Comparison of ENCODE assay signal across 25 cellular contexts in the genomic region with DNA sequence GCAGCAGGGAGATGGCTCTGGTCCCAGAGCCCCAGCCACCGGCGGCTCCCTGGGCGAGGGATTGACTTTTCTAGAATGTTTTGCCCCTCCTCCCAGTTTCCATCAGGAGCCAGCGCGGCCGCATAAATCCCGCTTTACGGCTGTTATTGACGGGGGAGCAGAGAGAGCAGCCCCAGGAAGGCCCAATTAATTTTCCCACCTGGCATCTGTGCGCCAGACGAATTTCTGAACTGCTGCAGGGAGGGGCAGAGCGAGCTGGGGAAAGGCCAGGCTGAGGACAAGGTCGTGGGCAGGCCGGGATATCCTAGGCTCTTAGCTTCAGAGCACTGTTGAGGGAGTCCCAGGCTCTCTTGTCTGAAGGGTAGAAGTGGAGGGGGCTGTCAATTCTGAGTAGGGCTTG. TPM values are rescaled to one million over a fixed set of nuclear protein-coding genes. Genes with fewer than 3 reads are reported as not detected.
A peak's percentile ranks its signal among the peaks of the same experiment; 100 is the strongest.
DNase-seq lines count a peak whose midpoint lies in the region; TF ChIP-seq lines count a peak whose summit lies in the region.
"Had no signal": no experiment of that assay in that cellular context is flagged by ENCODE, and none has a peak within 500 bp of the region (broad histone marks: within the 10 kb centered on the region; RNA-seq: fewer than 3 reads in every experiment).

No MANE protein-coding gene starts in this region.

- H3K27ac ChIP-seq in neural progenitor cell, result no peak overlapping the region
- H3K27ac ChIP-seq: 22Rv1, cardiac muscle cell, coronary artery, right atrium auricular region, stomach, thyroid gland, vagina had no signal

- H3K4me3 ChIP-seq in neural progenitor cell, result no peak overlapping the region
- no peak overlapping the region for H3K4me3 ChIP-seq in MG63
- H3K4me3 ChIP-seq: cardiac muscle cell, coronary artery, right atrium auricular region, stomach, thyroid gland, vagina had no signal

- peak; percentile 16 for DNase-seq in NCI-H1105 treated with DMSO at 0.1 percent for 48 hours (lab: John Stamatoyannopoulos, UW)
- DNase-seq in NCI-H1105 (lab: John Stamatoyannopoulos, UW), result no peak
- DNase-seq in NCI-H1694 treated with DMSO at 0.1 percent for 48 hours (lab: John Stamatoyannopoulos, UW), result peak; percentile 65
- DNase-seq in SK-N-DZ (ENCODE audit: low spot score), result peak; percentile 48
- no peak for DNase-seq in neural progenitor cell (ENCODE audit: low spot score)
- no peak for DNase-seq in NOMO-1 (lab: John Stamatoyannopoulos, UW; ENCODE audit: unreplicated experiment in 2 of 2)
- no peak for DNase-seq in MG63
- no peak for DNase-seq in EL
- DNase-seq: effector memory CD4-positive, alpha-beta T cell; islet precursor cell; NCI-H1436 treated with DMSO at 0.1 percent for 48 hours; NCI-H226; thyroid gland had no signal

- H3K9me3 ChIP-seq in neural progenitor cell (ENCODE audit: low read depth), result no peaks in the 10 kb centered on the region
- H3K9me3 ChIP-seq in MG63, result no peaks in the 10 kb centered on the region
- H3K9me3 ChIP-seq: thyroid gland had no signal

- H3K27ac Mint-ChIP-seq in neural progenitor cell, result peak overlapping the region; percentile 93
- H3K27ac Mint-ChIP-seq: activated CD4-positive, alpha-beta memory T cell treated with anti-CD3 and anti-CD28 coated beads, Interleukin-2, amount 10 ng/mL, durations not matched to agents 7 days and 5 days; activated naive CD4-positive, alpha-beta T cell treated with anti-CD3 and anti-CD28 coated beads, Interleukin-2, amount 50 U/mL, for 24 hours; activated T-helper 2 cell treated with anti-CD3 and anti-CD28 coated beads, Interferon-gamma antibody, Interleukin-2, Interleukin-4, amounts not matched to agents 10 μg/mL and 5 μg/mL and 100 μg/mL, durations not matched to agents 14 hours and 24 hours and 36 hours had no signal

- no peaks in the 10 kb centered on the region for H3K36me3 Mint-ChIP-seq in neural progenitor cell

- H3K4me3 Mint-ChIP-seq in neural progenitor cell, result peak overlapping the region; percentile 64
- H3K4me3 Mint-ChIP-seq: activated CD4-positive, alpha-beta memory T cell treated with anti-CD3 and anti-CD28 coated beads, Interleukin-2, amount 10 ng/mL, durations not matched to agents 7 days and 5 days; activated naive CD4-positive, alpha-beta T cell treated with anti-CD3 and anti-CD28 coated beads, Interleukin-2, amount 50 U/mL, for 24 hours; naive B cell had no signal

- no peaks in the 10 kb centered on the region for H3K79me2 ChIP-seq in neural progenitor cell (ENCODE audit: low read depth)

- TF ChIP-seq CTCF in neural progenitor cell (IDR thresholded peaks at IDR 0.05), result no peak

- H3F3A ChIP-seq in neural progenitor cell (ENCODE audit: low read depth), result peaks cover 22% of the 10 kb centered on the region

- peaks cover 23% of the 10 kb centered on the region for H3K27me3 Mint-ChIP-seq in neural progenitor cell (ENCODE audit: insufficient read depth, low read depth)

- no peaks in the 10 kb centered on the region for H4K20me1 ChIP-seq in neural progenitor cell (ENCODE audit: low read depth)

- H3K4me1 Mint-ChIP-seq in neural progenitor cell, result peaks cover 33% of the 10 kb centered on the region
- H3K4me1 Mint-ChIP-seq: activated CD4-positive, alpha-beta memory T cell treated with anti-CD3 and anti-CD28 coated beads, Interleukin-2, amount 10 ng/mL, durations not matched to agents 7 days and 5 days; activated naive CD4-positive, alpha-beta T cell treated with anti-CD3 and anti-CD28 coated beads, Interleukin-2, amount 50 U/mL, for 24 hours; naive B cell had no signal

- H3K9me3 Mint-ChIP-seq in neural progenitor cell, result peaks cover 8% of the 10 kb centered on the region
- H3K9me3 Mint-ChIP-seq: activated CD4-positive, alpha-beta memory T cell treated with anti-CD3 and anti-CD28 coated beads, Interleukin-2, amount 10 ng/mL, durations not matched to agents 7 days and 5 days; activated T-helper 2 cell treated with anti-CD3 and anti-CD28 coated beads, Interferon-gamma antibody, Interleukin-2, Interleukin-4, amounts not matched to agents 10 μg/mL and 5 μg/mL and 100 μg/mL, durations not matched to agents 14 hours and 24 hours and 36 hours had no signal

- H3K9ac ChIP-seq in neural progenitor cell, result no peak overlapping the region

- H3K4me2 ChIP-seq in neural progenitor cell, result no peak overlapping the region

- H2AFZ ChIP-seq in neural progenitor cell (replicated peaks), result no peak overlapping the region

- H3K27me3 ChIP-seq in neural progenitor cell (peaks cover 20% of the 10 kb centered on the region), MG63 (0 out of 2 replicates have a peak, but pooled peaks cover 5% of the 10 kb centered on the region)
- H3K27me3 ChIP-seq: thyroid gland, vagina had no signal

- H3K4me1 ChIP-seq in neural progenitor cell, result peaks cover 21% of the 10 kb centered on the region
- H3K4me1 ChIP-seq: right atrium auricular region, thyroid gland, vagina had no signal

- H3K36me3 ChIP-seq in neural progenitor cell (no peaks in the 10 kb centered on the region), MG63 (no peaks in the 10 kb centered on the region)
- H3K36me3 ChIP-seq: cardiac muscle cell, right atrium auricular region, stomach, thyroid gland, vagina had no signal

RNA-seq across cellular contexts. Expression of a gene that starts 24.7 kb away (rescaled TPM):
- not detected in 2 replicates for polyA plus RNA-seq in SK-N-DZ (2014; cell fraction: cytosol; rRNA removed)
- polyA plus RNA-seq in SK-N-DZ (2014; cell fraction: nucleus; rRNA removed), result not detected in 2 replicates
- total RNA-seq in neural progenitor cell (ENCODE audit: low replicate concordance), result not detected in 2 replicates
- not detected in 2 replicates for total RNA-seq in MG63 (2014; rRNA removed; shearing (Covaris generic); ENCODE audit: low replicate concordance)
- total RNA-seq: activated CD4-positive, alpha-beta memory T cell treated with anti-CD3 and anti-CD28 coated beads, Interleukin-2, amount 10 ng/mL, durations not matched to agents 7 days and 5 days; activated T-helper 2 cell treated with anti-CD3 and anti-CD28 coated beads, Interferon-gamma antibody, Interleukin-2, Interleukin-4, amounts not matched to agents 10 μg/mL and 5 μg/mL and 100 μg/mL, durations not matched to agents 14 hours and 24 hours and 36 hours; cardiac muscle cell; liver; osteocyte; right atrium auricular region; stomach; vagina had no signal
- polyA plus RNA-seq: cardiac muscle cell, liver, stomach had no signal

Comparison
In these comparisons a context has a peak if more than half of its experiments do, and no peak if none do; other contexts are left out.
1. DNase-seq: peak in NCI-H1105 treated with DMSO at 0.1 percent for 48 hours (single experiment), NCI-H1694 treated with DMSO at 0.1 percent for 48 hours (single experiment) and SK-N-DZ (single experiment); none in NCI-H1105 (single experiment), neural progenitor cell (single experiment), NOMO-1 (0 of 2), MG63 (single experiment) and EL (single experiment).